In genomic region chr20:53738945-53739798, GRCh38 we compare ENCODE assay signal across 8 cellular contexts.
DNase-seq lines count a peak whose midpoint lies in the region; ATAC-seq and TF ChIP-seq lines count a peak whose summit lies in the region.

No MANE protein-coding gene starts in this region.

- intact Hi-C loops in stomach (cut with DNase I; ENCODE audit: low total_unique reads): no loop called here

- 40 to 50% methylated on average over 11 of the region's 11 CpGs for WGBS in esophagus, 2 donors
- 23 to 43% (median 36%) methylated on average over 11 of the region's 11 CpGs for WGBS in stomach, 5 donors

- H3K27ac ChIP-seq in esophagus (ENCODE audit: low read depth in 2 of 2, low read length in 1 of 2) (peak overlapping the region; percentile 88 to 89), stomach (peak overlapping the region; percentile 77 to 89 (median 87))

- no peaks in the 10 kb centered on the region for H3K9me3 Mint-ChIP-seq in activated CD4-positive, alpha-beta T cell treated with anti-CD3 and anti-CD28 coated beads, Interleukin-2, amount 10 ng/mL, durations not matched to agents 7 days and 5 days

- no peak for DNase-seq in activated CD4-positive, alpha-beta T cell treated with anti-CD3 and anti-CD28 coated beads, Interleukin-2, amount 10 ng/mL, durations not matched to agents 7 days and 5 days
- no peak for DNase-seq in activated CD4-positive, alpha-beta T cell treated with anti-CD3 and anti-CD28 coated beads for 1 hour
- DNase-seq in NCI-H2227 treated with DMSO at 0.1 percent for 48 hours (lab: John Stamatoyannopoulos, UW): peak; percentile 51
- DNase-seq in stomach: no peak
- DNase-seq in D341Med (ENCODE audit: low spot score): no peak

- H3K4me1 Mint-ChIP-seq in activated CD4-positive, alpha-beta T cell treated with anti-CD3 and anti-CD28 coated beads, Interleukin-2, amount 10 ng/mL, durations not matched to agents 7 days and 5 days: peaks cover 66% of the 10 kb centered on the region

- H3K27ac Mint-ChIP-seq in activated CD4-positive, alpha-beta T cell treated with anti-CD3 and anti-CD28 coated beads, Interleukin-2, amount 10 ng/mL, durations not matched to agents 7 days and 5 days: peak overlapping the region; percentile 90

- H3K9me3 ChIP-seq in esophagus (ENCODE audit: control insufficient read depth in 2 of 2, insufficient read depth in 1 of 2, low read depth in 1 of 2, low read length in 1 of 2) (no peaks in the 10 kb centered on the region), stomach (no peaks in the 10 kb centered on the region)

- H3K4me3 ChIP-seq in esophagus (ENCODE audit: low read depth in 1 of 2, low read length in 2 of 2): peak overlapping the region in 1 of 2 donors; percentile 34
- peak overlapping the region in 2 of 4 donors; percentile 4 to 17 for H3K4me3 ChIP-seq in stomach

- TF ChIP-seq EP300 in stomach (IDR thresholded peaks at IDR 0.05): no peak

- H3K36me3 ChIP-seq in esophagus (ENCODE audit: control insufficient read depth in 2 of 2, insufficient read depth in 2 of 2, low read length in 1 of 2): no peaks in the 10 kb centered on the region
- H3K36me3 ChIP-seq in stomach: no peaks in the 10 kb centered on the region

- POLR2A ChIA-PET in activated CD4-positive, alpha-beta T cell treated with anti-CD3 and anti-CD28 coated beads, Interleukin-2, amount 10 ng/mL, durations not matched to agents 7 days and 5 days (lab: Charles Lee): no interaction called here

- TF ChIP-seq CTCF in stomach (IDR thresholded peaks at IDR 0.05): no peak

- no peak for ATAC-seq in HG03521 (IDR thresholded peaks at IDR 0.05; ENCODE audit: unreplicated experiment)
- no peak for ATAC-seq in HG03039 (IDR thresholded peaks at IDR 0.05; ENCODE audit: unreplicated experiment)

- no peaks in the 10 kb centered on the region for H3K36me3 Mint-ChIP-seq in activated CD4-positive, alpha-beta T cell treated with anti-CD3 and anti-CD28 coated beads, Interleukin-2, amount 10 ng/mL, durations not matched to agents 7 days and 5 days (ENCODE audit: low read depth)

- no peaks in the 10 kb centered on the region for H3K27me3 Mint-ChIP-seq in activated CD4-positive, alpha-beta T cell treated with anti-CD3 and anti-CD28 coated beads, Interleukin-2, amount 10 ng/mL, durations not matched to agents 7 days and 5 days

- CTCF ChIA-PET in activated CD4-positive, alpha-beta T cell treated with anti-CD3 and anti-CD28 coated beads, Interleukin-2, amount 10 ng/mL, durations not matched to agents 7 days and 5 days (lab: Charles Lee): interaction anchor here (0.5 to 2.4 kb wide), 3 partner anchors 10 to 44 kb away, joined by 3 to 11 read pairs (median 3); no protein-coding TSS in a partner anchor

- peak overlapping the region; percentile 70 for H3K4me3 Mint-ChIP-seq in activated CD4-positive, alpha-beta T cell treated with anti-CD3 and anti-CD28 coated beads, Interleukin-2, amount 10 ng/mL, durations not matched to agents 7 days and 5 days

- no peak for TF ChIP-seq POLR2A in stomach (IDR thresholded peaks at IDR 0.05)

- H3K27me3 ChIP-seq in esophagus (ENCODE audit: control insufficient read depth in 1 of 2, insufficient read depth in 2 of 2, low read length in 2 of 2) (no peaks in the 10 kb centered on the region), stomach (no peaks in the 10 kb centered on the region)

- peaks cover 0 to under 1% of the 10 kb centered on the region in 2 donors for H3K4me1 ChIP-seq in esophagus (ENCODE audit: control insufficient read depth in 2 of 2, insufficient read depth in 2 of 2, low read length in 1 of 2)
- H3K4me1 ChIP-seq in stomach: peaks cover 24 to 62% (median 37%) of the 10 kb centered on the region in 4 donors
